ENCODE assay signal across 15 cellular contexts in the genomic region with DNA sequence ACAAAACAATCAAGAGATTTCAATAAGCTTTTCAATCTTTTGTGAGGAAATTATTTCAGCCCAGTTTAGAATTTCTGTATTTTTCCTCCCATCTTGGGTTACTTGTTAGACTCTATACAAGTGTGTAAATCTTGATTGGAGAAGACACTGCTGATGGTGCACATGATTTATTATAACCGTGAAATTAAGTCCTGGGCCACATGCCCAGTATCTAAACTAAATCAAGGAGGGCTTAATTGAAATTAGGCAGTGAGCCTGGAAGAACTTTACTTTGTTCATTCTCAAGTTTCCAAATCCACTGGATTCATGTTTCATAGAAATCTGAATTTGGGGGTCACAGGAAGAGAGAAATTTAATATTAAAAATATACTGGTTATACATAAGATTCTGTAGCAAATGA.
"Had no signal": no experiment of that assay in that cellular context is flagged by ENCODE, and none has a peak within 500 bp of the region (broad histone marks: within the 10 kb centered on the region; RNA-seq: fewer than 3 reads in every experiment).

No MANE protein-coding gene starts in this region.

- H3K4me3 ChIP-seq: skin epidermis, transverse colon had no signal

- H3K27me3 ChIP-seq: transverse colon had no signal

- H3K9me3 Mint-ChIP-seq: activated CD4-positive, alpha-beta T cell treated with anti-CD3 and anti-CD28 coated beads, Interleukin-2, amount 10 ng/mL, durations not matched to agents 24 days and 14 days; activated T-helper 1 cell treated with anti-CD3 and anti-CD28 coated beads, Interleukin-12 subunit alpha, Interleukin-12 subunit beta, Interleukin-2, Interleukin-4 antibody, amounts not matched to agents 30 ng/mL and 10 ng/mL and 1 ng/mL, durations not matched to agents 14 hours and 24 hours and 36 hours; endodermal cell; nephron progenitor cell had no signal

- H3K27me3 Mint-ChIP-seq: progenitor cell of endocrine pancreas had no signal

- ATAC-seq: right cardiac atrium had no signal

- H3K9me3 ChIP-seq: transverse colon had no signal

- H3K4me1 Mint-ChIP-seq: activated CD4-positive, alpha-beta T cell treated with anti-CD3 and anti-CD28 coated beads, Interleukin-2, amount 10 ng/mL, durations not matched to agents 24 days and 14 days; endodermal cell had no signal

- H3K36me3 ChIP-seq: transverse colon had no signal

- H3K27ac Mint-ChIP-seq: activated CD4-positive, alpha-beta T cell treated with anti-CD3 and anti-CD28 coated beads, Interleukin-2, amount 10 ng/mL, durations not matched to agents 24 days and 14 days; activated T-helper 1 cell treated with anti-CD3 and anti-CD28 coated beads, Interleukin-12 subunit alpha, Interleukin-12 subunit beta, Interleukin-2, Interleukin-4 antibody, amounts not matched to agents 30 ng/mL and 10 ng/mL and 1 ng/mL, durations not matched to agents 14 hours and 24 hours and 36 hours; endodermal cell; progenitor cell of endocrine pancreas had no signal

- H3K27ac ChIP-seq: skin epidermis, transverse colon had no signal

- H3K4me3 Mint-ChIP-seq: activated CD4-positive, alpha-beta T cell treated with anti-CD3 and anti-CD28 coated beads, Interleukin-2, amount 10 ng/mL, durations not matched to agents 24 days and 14 days; activated T-helper 1 cell treated with anti-CD3 and anti-CD28 coated beads, Interleukin-12 subunit alpha, Interleukin-12 subunit beta, Interleukin-2, Interleukin-4 antibody, amounts not matched to agents 30 ng/mL and 10 ng/mL and 1 ng/mL, durations not matched to agents 14 hours and 24 hours and 36 hours; endodermal cell; nephron progenitor cell had no signal

- DNase-seq: activated CD4-positive, alpha-beta T cell treated with anti-CD3 and anti-CD28 coated beads, Interleukin-2, amount 10 ng/mL, durations not matched to agents 24 days and 14 days; activated CD4-positive, CD25-positive, alpha-beta regulatory T cell; aorta; endodermal cell; kidney glomerular epithelial cell; mesendoderm; nephron progenitor cell; right cardiac atrium; stimulated activated CD4-positive, alpha-beta T cell treated with anti-CD3 and anti-CD28 coated beads, Interleukin-15, amount 100 ng/mL, for 24 hours; stimulated activated CD4-positive, alpha-beta T cell treated with anti-CD3 and anti-CD28 coated beads, Interleukin-4, amount 100 ng/mL, for 1 hour; stimulated activated naive CD4-positive, alpha-beta T cell; transverse colon had no signal
